25 cellular contexts compared by ENCODE assay signal in genomic region chr6:68709882-68710281, GRCh38.
DNase-seq lines count a peak whose midpoint lies in the region; ATAC-seq, FAIRE-seq and TF ChIP-seq lines count a peak whose summit lies in the region.
"Had no signal": no experiment of that assay in that cellular context is flagged by ENCODE, and none has a peak within 500 bp of the region (broad histone marks: within the 10 kb centered on the region; RNA-seq: fewer than 3 reads in every experiment).

No MANE protein-coding gene starts in this region.

- TF ChIP-seq POLR2A in H1 (IDR thresholded peaks at IDR 0.05; ENCODE audit: control extremely low read depth in 1 of 2, low read depth in 2 of 2, low read length in 2 of 2): no peak

- no peaks in the 10 kb centered on the region for H3K27me3 ChIP-seq in H1 (replicated peaks in 1 of 4; ENCODE audit: control insufficient read depth in 3 of 4, extremely low read depth in 1 of 4, insufficient read depth in 3 of 4, low read length in 3 of 4)
- no peaks in the 10 kb centered on the region for H3K27me3 ChIP-seq in endodermal cell (ENCODE audit: control insufficient read depth, insufficient read depth, low read length, poor library complexity, severe bottlenecking)
- H3K27me3 ChIP-seq: BLaER1 treated with 17β-estradiol and CSF1 and Interleukin-3, amounts not matched to agents 10 nM and 100 nM; SJCRH30 had no signal

- H3K14ac ChIP-seq in H1 (ENCODE audit: insufficient read length): no peak overlapping the region

- H3K23me2 ChIP-seq in H1 (ENCODE audit: low read depth, low read length): no peaks in the 10 kb centered on the region

- CTCF ChIA-PET in WTC11 (lab: Charles Lee): no interaction called here
- CTCF ChIA-PET in H1 (lab: Charles Lee; ENCODE audit: partially characterized antibody): interaction anchor here (2.1 kb wide), 1 partner anchor 70 kb away, joined by 8 read pairs; no protein-coding TSS in a partner anchor

- ATAC-seq in WTC11: 0 out of 2 replicates have a peak, but pooled peaks have one; percentile 30
- ATAC-seq: PC-3 had no signal

- H3K56ac ChIP-seq in H1 (replicated peaks; ENCODE audit: insufficient read length, low read depth, low read length): no peak overlapping the region

- H3K27me3 Mint-ChIP-seq in WTC11 (ENCODE audit: low read depth) (no peaks in the 10 kb centered on the region), endodermal cell (ENCODE audit: insufficient read depth) (no peaks in the 10 kb centered on the region)
- H3K27me3 Mint-ChIP-seq: CD4-positive, alpha-beta T cell had no signal

- H3K9me3 Mint-ChIP-seq in WTC11 (no peaks in the 10 kb centered on the region), endodermal cell (no peaks in the 10 kb centered on the region)
- H3K9me3 Mint-ChIP-seq: CD4-positive, alpha-beta T cell; H9 had no signal

- no peak overlapping the region for H4K91ac ChIP-seq in H1 (replicated peaks; ENCODE audit: insufficient read length, low read length)

- POLR2A ChIA-PET in WTC11 (lab: Charles Lee): no interaction called here
- POLR2A ChIA-PET in H1 (lab: Charles Lee; ENCODE audit: partially characterized antibody): interaction anchor here (0.6 kb wide), 1 partner anchor 73 kb away, joined by 3 read pairs; no protein-coding TSS in a partner anchor

- FAIRE-seq in H1 (lab: Jason Lieb, UNC) (no peak), GM19239 (lab: Jason Lieb, UNC) (no peak)
- FAIRE-seq: A204.1, D721Med, GM12892 had no signal

- H3K23ac ChIP-seq in H1 (ENCODE audit: insufficient read length): no peak overlapping the region

- 0 out of 2 replicates have a peak overlapping the region, but pooled peaks have one; percentile 41 for H4K8ac ChIP-seq in H1 (ENCODE audit: extremely low read depth, insufficient read depth, low read length)

- H4K5ac ChIP-seq in H1 (ENCODE audit: insufficient read length, low read depth, low read length): no peak overlapping the region

- H3K4me1 Mint-ChIP-seq in WTC11 (peaks cover 44% of the 10 kb centered on the region), endodermal cell (no peaks in the 10 kb centered on the region)

- H3K4me2 ChIP-seq in H1 (ENCODE audit: insufficient read depth in 1 of 2, low read depth in 2 of 2, low read length in 2 of 2): peak overlapping the region in 1 of 2 experiments; percentile 11; a peak in 1 of 4 replicates
- H3K4me2 ChIP-seq: BLaER1 treated with 17β-estradiol and CSF1 and Interleukin-3, amounts not matched to agents 10 nM and 100 nM had no signal

- no peak overlapping the region for H2BK15ac ChIP-seq in H1 (ENCODE audit: low read length)

- H2AK5ac ChIP-seq in H1 (ENCODE audit: low read depth, low read length): no peak overlapping the region

- H2BK120ac ChIP-seq in H1 (replicated peaks; ENCODE audit: low read depth, low read length): no peak overlapping the region

- peaks cover 0 to 5% (median 0%) of the 10 kb centered on the region in 4 experiments; a peak in 1 of 7 replicates for H3K4me1 ChIP-seq in H1 (replicated peaks in 1 of 4; ENCODE audit: control insufficient read depth in 3 of 4, insufficient read depth in 4 of 4, low read length in 3 of 4)
- no peaks in the 10 kb centered on the region for H3K4me1 ChIP-seq in endodermal cell (ENCODE audit: control insufficient read depth, insufficient read depth, low read length)
- H3K4me1 ChIP-seq: BLaER1 treated with 17β-estradiol and CSF1 and Interleukin-3, amounts not matched to agents 10 nM and 100 nM; SJCRH30 had no signal

- H3K27ac ChIP-seq in H1 (ENCODE audit: low read depth, low read length) (no peak overlapping the region), substantia nigra (ENCODE audit: low read depth, low read length, poor library complexity, severe bottlenecking) (peak overlapping the region; percentile 32), endodermal cell (ENCODE audit: low read depth, low read length) (no peak overlapping the region)
- H3K27ac ChIP-seq: BLaER1 treated with 17β-estradiol and CSF1 and Interleukin-3, amounts not matched to agents 10 nM and 100 nM; SJCRH30 had no signal

- H3K27ac Mint-ChIP-seq in WTC11 (0 out of 2 replicates have a peak overlapping the region, but pooled peaks have one; percentile 17), endodermal cell (no peak overlapping the region)
- H3K27ac Mint-ChIP-seq: CD4-positive, alpha-beta T cell; HFFc6 had no signal

- H3K36me3 ChIP-seq in H1 (ENCODE audit: control insufficient read depth in 2 of 4, insufficient read depth in 4 of 4, low read length in 3 of 4): no peaks in the 10 kb centered on the region
- no peaks in the 10 kb centered on the region for H3K36me3 ChIP-seq in endodermal cell (ENCODE audit: control insufficient read depth, insufficient read depth, low read length)
- H3K36me3 ChIP-seq: BLaER1 treated with 17β-estradiol and CSF1 and Interleukin-3, amounts not matched to agents 10 nM and 100 nM; MG63; SJCRH30 had no signal

- H2BK5ac ChIP-seq in H1 (ENCODE audit: low read depth, low read length): no peak overlapping the region

- H4K20me1 ChIP-seq in H1 (replicated peaks in 1 of 2; ENCODE audit: control insufficient read depth in 1 of 2, insufficient read depth in 2 of 2, low read length in 2 of 2): no peaks in the 10 kb centered on the region
- H4K20me1 ChIP-seq: BLaER1 treated with 17β-estradiol and CSF1 and Interleukin-3, amounts not matched to agents 10 nM and 100 nM had no signal

- H3K4me3 Mint-ChIP-seq in WTC11 (no peak overlapping the region), endodermal cell (no peak overlapping the region)
- H3K4me3 Mint-ChIP-seq: CD4-positive, alpha-beta T cell; H9; HFFc6 had no signal

- no peak overlapping the region for H2BK20ac ChIP-seq in H1 (ENCODE audit: low read length)

- H3K4me3 ChIP-seq in H1 (ENCODE audit: extremely low read depth in 1 of 4, insufficient read depth in 2 of 4, low read depth in 3 of 4, low read length in 4 of 4): no peak overlapping the region
- H3K4me3 ChIP-seq in endodermal cell (ENCODE audit: low read length): no peak overlapping the region
- H3K4me3 ChIP-seq: BLaER1 treated with 17β-estradiol and CSF1 and Interleukin-3, amounts not matched to agents 10 nM and 100 nM; MG63; SJCRH30 had no signal

- no peak overlapping the region for H3K9ac ChIP-seq in H1 (replicated peaks in 1 of 4; ENCODE audit: extremely low read depth in 1 of 4, low read depth in 3 of 4, low read length in 3 of 4)
- H3K9ac ChIP-seq in endodermal cell (ENCODE audit: extremely low read depth, low read length, poor library complexity, severe bottlenecking): no peak overlapping the region
- H3K9ac ChIP-seq: BLaER1 treated with 17β-estradiol and CSF1 and Interleukin-3, amounts not matched to agents 10 nM and 100 nM had no signal

- no peaks in the 10 kb centered on the region for H3K36me3 Mint-ChIP-seq in WTC11
- H3K36me3 Mint-ChIP-seq in endodermal cell (ENCODE audit: low read depth): no peaks in the 10 kb centered on the region

- TF ChIP-seq EP300 in H1 (IDR thresholded peaks at IDR 0.05; ENCODE audit: borderline replicate concordance in 1 of 2, low read depth in 2 of 2, low read length in 2 of 2): no peak

- H3K79me2 ChIP-seq in H1 (ENCODE audit: control insufficient read depth in 1 of 2, insufficient read depth in 2 of 2, low read length in 2 of 2): no peaks in the 10 kb centered on the region

- TF ChIP-seq RAD21 in H1 (IDR thresholded peaks at IDR 0.05 in 1 of 2, conservative IDR thresholded peaks at IDR 0.05 in 1 of 2; ENCODE audit: low read depth in 2 of 2, low read length in 2 of 2): no peak

- no peak overlapping the region for H2BK12ac ChIP-seq in H1 (ENCODE audit: low read depth, low read length)

- H3K9me3 ChIP-seq in H1 (ENCODE audit: insufficient read depth in 2 of 2, low read depth in 1 of 2, low read length in 1 of 2): no peaks in the 10 kb centered on the region
- no peaks in the 10 kb centered on the region for H3K9me3 ChIP-seq in endodermal cell (ENCODE audit: control insufficient read depth, low read length)
- H3K9me3 ChIP-seq: BLaER1 treated with 17β-estradiol and CSF1 and Interleukin-3, amounts not matched to agents 10 nM and 100 nM; MG63; SJCRH30 had no signal

- H3K4ac ChIP-seq in H1 (replicated peaks; ENCODE audit: insufficient read length, low read depth, low read length): no peak overlapping the region

- no peak overlapping the region for H3K18ac ChIP-seq in H1 (ENCODE audit: extremely low read depth, low read length)

- H3K79me1 ChIP-seq in H1 (ENCODE audit: low read depth, low read length): no peaks in the 10 kb centered on the region

- H2AFZ ChIP-seq in H1 (ENCODE audit: low read length): no peak overlapping the region

- peak; percentile 71 for DNase-seq in DMS 273 (lab: John Stamatoyannopoulos, UW; ENCODE audit: unreplicated experiment)
- DNase-seq in WTC11 (ENCODE audit: low spot score): no peak
- no peak for DNase-seq in H1 (ENCODE audit: low read depth in 1 of 2, low spot score in 2 of 2)
- DNase-seq in substantia nigra (lab: John Stamatoyannopoulos, UW): no peak
- DNase-seq in H4 (ENCODE audit: low spot score): no peak
- DNase-seq in GM19239 (ENCODE audit: insufficient read length, low spot score): no peak
- no peak for DNase-seq in endodermal cell
- DNase-seq: AML-193; CD4-positive, alpha-beta T cell; GF-D8; H9; HFFc6; KG1; MG63; NCI-H1105 treated with DMSO at 0.1 percent for 48 hours; NCI-H146; NCI-H1930; NCI-H2107; NCI-H748 treated with DMSO at 0.1 percent for 48 hours; PC-3; SJCRH30 had no signal

- TF ChIP-seq CTCF in WTC11 (IDR thresholded peaks at IDR 0.05) (no peak), H1 (IDR thresholded peaks at IDR 0.05; ENCODE audit: control extremely low read depth in 1 of 3, insufficient read depth in 1 of 3, low read depth in 1 of 3, low read length in 3 of 3) (no peak), endodermal cell (conservative IDR thresholded peaks at IDR 0.05) (no peak)

TF ChIP-seq in WTC11, 78 proteins besides CTCF, POLR2A, EP300 and RAD21:
- no peak for TF ChIP-seq ZNF121 (CRISPR knock-in tag; IDR thresholded peaks at IDR 0.05)

TF ChIP-seq in H1, 55 proteins besides CTCF, POLR2A, EP300 and RAD21:
- TF ChIP-seq CBX5 (IDR thresholded peaks at IDR 0.05; ENCODE audit: low read depth, low read length) (no peak), HDAC2 (IDR thresholded peaks at IDR 0.05; ENCODE audit: borderline replicate concordance in 1 of 2, low read depth in 2 of 2, low read length in 2 of 2) (no peak), E2F6 (IDR thresholded peaks at IDR 0.05) (no peak), CTBP2 (IDR thresholded peaks at IDR 0.05; ENCODE audit: borderline replicate concordance, insufficient read depth, insufficient read length, low read length) (no peak), TAF7 (optimal IDR thresholded peaks at IDR 0.05; ENCODE audit: borderline replicate concordance, low read depth, low read length) (no peak), SRF (IDR thresholded peaks at IDR 0.05; ENCODE audit: low read depth, low read length) (no peak), RFX5 (IDR thresholded peaks at IDR 0.05; ENCODE audit: borderline replicate concordance, low read depth, low read length) (no peak)
